14 cellular contexts compared by ENCODE assay signal in genomic region chr11:131025421-131026126, GRCh38.
A peak's percentile ranks its signal among the peaks of the same experiment; 100 is the strongest.
DNase-seq lines count a peak whose midpoint lies in the region; ATAC-seq and TF ChIP-seq lines count a peak whose summit lies in the region.
"Had no signal": no experiment of that assay in that cellular context is flagged by ENCODE, and none has a peak within 500 bp of the region (broad histone marks: within the 10 kb centered on the region; RNA-seq: fewer than 3 reads in every experiment).

No MANE protein-coding gene starts in this region.

- no peak overlapping the region for H3K4me2 ChIP-seq in neural cell (ENCODE audit: low read length)

- no peak overlapping the region for H2AFZ ChIP-seq in neural cell (ENCODE audit: low read depth, low read length)

- no peak for TF ChIP-seq RAD21 in neural cell (conservative IDR thresholded peaks at IDR 0.05)

- no peak overlapping the region for H3K4me3 ChIP-seq in neural cell (ENCODE audit: low read length)
- H3K4me3 ChIP-seq: stomach had no signal

- no peaks in the 10 kb centered on the region for H3F3A ChIP-seq in neural cell (ENCODE audit: insufficient read depth, low read length, poor library complexity, severe bottlenecking)

- H3K9me3 ChIP-seq in neural cell (ENCODE audit: low read length) = no peaks in the 10 kb centered on the region
- H3K9me3 ChIP-seq: stomach had no signal

- H3K27ac Mint-ChIP-seq in glutamatergic neuron (ENCODE audit: unreplicated experiment) = no peak overlapping the region
- H3K27ac Mint-ChIP-seq: activated CD4-positive, alpha-beta T cell treated with anti-CD3 and anti-CD28 coated beads, Interleukin-2, amount 10 ng/mL, durations not matched to agents 7 days and 5 days; CD8-positive, alpha-beta memory T cell had no signal

- no peaks in the 10 kb centered on the region for H3K9me3 Mint-ChIP-seq in glutamatergic neuron (ENCODE audit: unreplicated experiment)
- H3K9me3 Mint-ChIP-seq: activated CD4-positive, alpha-beta T cell treated with anti-CD3 and anti-CD28 coated beads, Interleukin-2, amount 10 ng/mL, durations not matched to agents 7 days and 5 days; CD8-positive, alpha-beta memory T cell had no signal

- no peaks in the 10 kb centered on the region for H3K36me3 ChIP-seq in neural cell (ENCODE audit: insufficient read depth, low read length)
- H3K36me3 ChIP-seq: stomach had no signal

- H3K4me3 Mint-ChIP-seq in glutamatergic neuron (ENCODE audit: unreplicated experiment) = no peak overlapping the region
- H3K4me3 Mint-ChIP-seq: activated CD4-positive, alpha-beta T cell treated with anti-CD3 and anti-CD28 coated beads, Interleukin-2, amount 10 ng/mL, durations not matched to agents 7 days and 5 days; CD8-positive, alpha-beta memory T cell had no signal

- H3K9ac ChIP-seq in neural cell (ENCODE audit: low read length) = no peak overlapping the region

- DNase-seq in AG20443 (ENCODE audit: low spot score) (no peak), glutamatergic neuron (no peak), NCI-H774 (lab: John Stamatoyannopoulos, UW) (no peak), NCI-H524 treated with DMSO at 0.1 percent for 48 hours (lab: John Stamatoyannopoulos, UW) (no peak)
- DNase-seq: activated CD4-positive, alpha-beta T cell treated with anti-CD3 and anti-CD28 coated beads, Interleukin-2, amount 10 ng/mL, durations not matched to agents 7 days and 5 days; activated naive CD4-positive, alpha-beta T cell treated with Interleukin-2 at 50 U/mL for 16 hours; CD8-positive, alpha-beta memory T cell; NCI-H510A treated with DMSO at 0.1 percent for 48 hours; stomach had no signal

- no peaks in the 10 kb centered on the region for H3K27me3 ChIP-seq in neural cell (ENCODE audit: insufficient read depth, low read depth, low read length)
- H3K27me3 ChIP-seq: stomach had no signal

- TF ChIP-seq EP300 in neural cell (conservative IDR thresholded peaks at IDR 0.05; ENCODE audit: poor library complexity, severe bottlenecking) = no peak

- H3K9me2 ChIP-seq in neural cell (ENCODE audit: insufficient read depth, low read length) = no peaks in the 10 kb centered on the region

- no peaks in the 10 kb centered on the region for H3K36me3 Mint-ChIP-seq in glutamatergic neuron (ENCODE audit: unreplicated experiment)
- H3K36me3 Mint-ChIP-seq: CD8-positive, alpha-beta memory T cell had no signal

- TF ChIP-seq CTCF in neural cell (IDR thresholded peaks at IDR 0.05; ENCODE audit: poor library complexity, severe bottlenecking) = no peak
- no peak for TF ChIP-seq CTCF in glutamatergic neuron (IDR thresholded peaks at IDR 0.05; ENCODE audit: partially characterized antibody, unreplicated experiment)

- H3K27me3 Mint-ChIP-seq in glutamatergic neuron (ENCODE audit: unreplicated experiment) = no peaks in the 10 kb centered on the region
- H3K27me3 Mint-ChIP-seq: activated CD4-positive, alpha-beta T cell treated with anti-CD3 and anti-CD28 coated beads, Interleukin-2, amount 10 ng/mL, durations not matched to agents 7 days and 5 days had no signal

- no peaks in the 10 kb centered on the region for H3K4me1 Mint-ChIP-seq in glutamatergic neuron (ENCODE audit: low read depth, unreplicated experiment)
- H3K4me1 Mint-ChIP-seq: activated CD4-positive, alpha-beta T cell treated with anti-CD3 and anti-CD28 coated beads, Interleukin-2, amount 10 ng/mL, durations not matched to agents 7 days and 5 days; CD8-positive, alpha-beta memory T cell had no signal

- no peaks in the 10 kb centered on the region for H4K20me1 ChIP-seq in neural cell (ENCODE audit: insufficient read depth)

- no peaks in the 10 kb centered on the region for H3K79me2 ChIP-seq in neural cell (replicated peaks; ENCODE audit: insufficient read depth, low read length)

- peak; percentile 53 for ATAC-seq in GM18907 (IDR thresholded peaks at IDR 0.05; ENCODE audit: unreplicated experiment)
- peak; percentile 74 for ATAC-seq in GM21786 (IDR thresholded peaks at IDR 0.05; ENCODE audit: unreplicated experiment)
- peak; percentile 90 for ATAC-seq in HG03378 (IDR thresholded peaks at IDR 0.05; ENCODE audit: unreplicated experiment)
- ATAC-seq: SK-N-SH treated with all-trans-retinoic acid at 6 μM for 48 hours had no signal

- H3K27ac ChIP-seq in neural cell (ENCODE audit: low read length) = no peak overlapping the region
- H3K27ac ChIP-seq: stomach had no signal

TF ChIP-seq in neural cell, 6 proteins besides CTCF, POLR2A, EP300 and RAD21:
- TF ChIP-seq TAF1 (IDR thresholded peaks at IDR 0.05; ENCODE audit: low read depth) = no peak
- no peak for TF ChIP-seq MXI1 (conservative IDR thresholded peaks at IDR 0.05; ENCODE audit: poor library complexity, severe bottlenecking)
- TF ChIP-seq SMC3 (conservative IDR thresholded peaks at IDR 0.05; ENCODE audit: poor library complexity) = peak; percentile 2
- no peak for TF ChIP-seq REST (IDR thresholded peaks at IDR 0.05; ENCODE audit: borderline replicate concordance)
